In genomic region chr19:17112700-17113099, GRCh38 we compare ENCODE assay signal across 15 cellular contexts. TPM values are rescaled to one million over a fixed set of nuclear protein-coding genes. Genes with fewer than 3 reads are reported as not detected.
A peak's percentile ranks its signal among the peaks of the same experiment; 100 is the strongest.
DNase-seq lines count a peak whose midpoint lies in the region; ATAC-seq, FAIRE-seq and TF ChIP-seq lines count a peak whose summit lies in the region.
"Had no signal": no experiment of that assay in that cellular context is flagged by ENCODE, and none has a peak within 500 bp of the region (broad histone marks: within the 10 kb centered on the region; RNA-seq: fewer than 3 reads in every experiment).

No MANE protein-coding gene starts in this region.

- 0 out of 2 replicates have a peak overlapping the region, but pooled peaks have one; percentile 0 for H2BK12ac ChIP-seq in H1 (ENCODE audit: low read depth, low read length)

- no peak overlapping the region for H4K5ac ChIP-seq in H1 (ENCODE audit: insufficient read length, low read depth, low read length)

- H3K23ac ChIP-seq in H1 (ENCODE audit: insufficient read length), result no peak overlapping the region

- H3K4me1 ChIP-seq in BLaER1, result peaks cover 98% of the 10 kb centered on the region
- H3K4me1 ChIP-seq in HEK293 (ENCODE audit: control insufficient read depth, insufficient read depth, low read length), result peaks cover 8% of the 10 kb centered on the region; the same call in 1 of the 2 replicates
- peaks cover 5 to 18% (median 13%) of the 10 kb centered on the region in 4 experiments for H3K4me1 ChIP-seq in H1 (replicated peaks in 1 of 4; ENCODE audit: control insufficient read depth in 3 of 4, insufficient read depth in 4 of 4, low read length in 3 of 4)
- peaks cover 9% of the 10 kb centered on the region for H3K4me1 ChIP-seq in neural progenitor cell
- H3K4me1 ChIP-seq in testis, result peaks cover 37% of the 10 kb centered on the region

- H3K18ac ChIP-seq in H1 (ENCODE audit: extremely low read depth, low read length), result no peak overlapping the region

- TF ChIP-seq POLR2A in H1 (IDR thresholded peaks at IDR 0.05; ENCODE audit: control extremely low read depth in 1 of 2, low read depth in 2 of 2, low read length in 2 of 2), result no peak
- TF ChIP-seq POLR2A in testis (IDR thresholded peaks at IDR 0.05), result no peak

- H3K14ac ChIP-seq in H1 (ENCODE audit: insufficient read length), result no peak overlapping the region

- no peak overlapping the region for H2BK15ac ChIP-seq in H1 (ENCODE audit: low read length)

- CTCF ChIA-PET in HEK293 (lab: Yijun Ruan, JAX) (no interaction called here), H1 (lab: Charles Lee; ENCODE audit: partially characterized antibody) (interaction anchor here (1.2 kb wide), 1 partner anchor 47 kb away, joined by 3 read pairs; no protein-coding TSS in a partner anchor)

- H2BK20ac ChIP-seq in H1 (ENCODE audit: low read length), result no peak overlapping the region

- no peak for TF ChIP-seq EP300 in H1 (IDR thresholded peaks at IDR 0.05; ENCODE audit: borderline replicate concordance in 1 of 2, low read depth in 2 of 2, low read length in 2 of 2)

- H3K4me2 ChIP-seq in BLaER1 (peak overlapping the region; percentile 55), H1 (ENCODE audit: insufficient read depth in 1 of 2, low read depth in 2 of 2, low read length in 2 of 2) (no peak overlapping the region), neural progenitor cell (no peak overlapping the region)

- no peak overlapping the region for H3K56ac ChIP-seq in H1 (replicated peaks; ENCODE audit: insufficient read length, low read depth, low read length)

- peak overlapping the region; percentile 60; the same call in 1 of the 2 replicates for H2BK5ac ChIP-seq in H1 (ENCODE audit: low read depth, low read length)

- intact Hi-C loops in testis (cut with DNase I; ENCODE audit: low total_unique reads), result no loop called here

- H4K91ac ChIP-seq in H1 (replicated peaks; ENCODE audit: insufficient read length, low read length), result no peak overlapping the region

- H3K4ac ChIP-seq in H1 (replicated peaks; ENCODE audit: insufficient read length, low read depth, low read length), result no peak overlapping the region

- peaks cover 6% of the 10 kb centered on the region for H3F3A ChIP-seq in neural progenitor cell (ENCODE audit: low read depth)

- H2AK5ac ChIP-seq in H1 (ENCODE audit: low read depth, low read length), result peak overlapping the region; percentile 67; the same call in 1 of the 2 replicates

- H3K27ac ChIP-seq in BLaER1 (peak overlapping the region; percentile 44), HEK293 (ENCODE audit: extremely low read depth, low read depth, low read length) (no peak overlapping the region), H1 (ENCODE audit: low read depth, low read length) (no peak overlapping the region), neural progenitor cell (no peak overlapping the region), testis (no peak overlapping the region)
- H3K27ac ChIP-seq: pancreas had no signal

- H3K27me3 ChIP-seq in BLaER1 (no peaks in the 10 kb centered on the region), H1 (replicated peaks in 1 of 4; ENCODE audit: control insufficient read depth in 3 of 4, extremely low read depth in 1 of 4, insufficient read depth in 3 of 4, low read length in 3 of 4) (no peaks in the 10 kb centered on the region), neural progenitor cell (no peaks in the 10 kb centered on the region), testis (no peaks in the 10 kb centered on the region)
- H3K27me3 ChIP-seq: pancreas, tibial nerve had no signal

- H3K4me3 ChIP-seq in BLaER1, result no peak overlapping the region
- H3K4me3 ChIP-seq in HEK293 (ENCODE audit: low read depth, low read length), result no peak overlapping the region
- no peak overlapping the region for H3K4me3 ChIP-seq in H1 (ENCODE audit: extremely low read depth in 1 of 4, insufficient read depth in 2 of 4, low read depth in 3 of 4, low read length in 4 of 4)
- H3K4me3 ChIP-seq in neural progenitor cell, result no peak overlapping the region
- H3K4me3 ChIP-seq in foreskin fibroblast (ENCODE audit: low read depth in 1 of 2, low read length in 2 of 2), result no peak overlapping the region
- no peak overlapping the region for H3K4me3 ChIP-seq in testis
- H3K4me3 ChIP-seq: pancreas, tibial nerve had no signal

- TF ChIP-seq CTCF in HEK293 (tag by site-specific recombination; IDR thresholded peaks at IDR 0.05), result no peak
- TF ChIP-seq CTCF in H1 (IDR thresholded peaks at IDR 0.05; ENCODE audit: control extremely low read depth in 1 of 3, insufficient read depth in 1 of 3, low read depth in 1 of 3, low read length in 3 of 3), result no peak
- TF ChIP-seq CTCF in neural progenitor cell (IDR thresholded peaks at IDR 0.05), result no peak
- no peak for TF ChIP-seq CTCF in foreskin fibroblast (IDR thresholded peaks at IDR 0.05; ENCODE audit: low read depth, low read length)
- TF ChIP-seq CTCF in testis (IDR thresholded peaks at IDR 0.05), result no peak

- H4K8ac ChIP-seq in H1 (ENCODE audit: extremely low read depth, insufficient read depth, low read length), result no peak overlapping the region

- peaks cover 2% of the 10 kb centered on the region for H3K27me3 Mint-ChIP-seq in neural progenitor cell (ENCODE audit: insufficient read depth, low read depth)
- H3K27me3 Mint-ChIP-seq: T-cell had no signal

- no peaks in the 10 kb centered on the region for H3K9me3 Mint-ChIP-seq in neural progenitor cell
- H3K9me3 Mint-ChIP-seq: T-cell had no signal

- H4K20me1 ChIP-seq in BLaER1 (peaks cover 100% of the 10 kb centered on the region), H1 (replicated peaks in 1 of 2; ENCODE audit: control insufficient read depth in 1 of 2, insufficient read depth in 2 of 2, low read length in 2 of 2) (peaks cover 8 to 10% of the 10 kb centered on the region in 2 experiments), neural progenitor cell (ENCODE audit: low read depth) (peaks cover 24% of the 10 kb centered on the region)

- no peak for FAIRE-seq in H1 (lab: Jason Lieb, UNC)
- FAIRE-seq: pancreas had no signal

- POLR2A ChIA-PET in HEK293 (lab: Yijun Ruan, JAX) (no interaction called here), H1 (lab: Charles Lee; ENCODE audit: partially characterized antibody) (interaction anchor here (0.6 to 1.0 kb wide), 2 partner anchors 27 to 168 kb away, joined by 4 read pairs; no protein-coding TSS in a partner anchor)

- H3K27ac Mint-ChIP-seq in neural progenitor cell, result peak overlapping the region; percentile 26

- peaks cover 14% of the 10 kb centered on the region for H3K36me3 Mint-ChIP-seq in neural progenitor cell

- H3K23me2 ChIP-seq in H1 (ENCODE audit: low read depth, low read length), result peaks cover 2% of the 10 kb centered on the region; the same call in 1 of the 2 replicates

- no peaks in the 10 kb centered on the region for H3K79me2 ChIP-seq in H1 (ENCODE audit: control insufficient read depth in 1 of 2, insufficient read depth in 2 of 2, low read length in 2 of 2)
- no peaks in the 10 kb centered on the region for H3K79me2 ChIP-seq in neural progenitor cell (ENCODE audit: low read depth)

- DNase-seq in H1 (ENCODE audit: low read depth in 1 of 2, low spot score in 2 of 2) (no peak), neural progenitor cell (ENCODE audit: low spot score) (no peak), foreskin fibroblast (no peak), OCI-M1 (lab: John Stamatoyannopoulos, UW) (no peak), testis (no peak)
- DNase-seq: activated CD4-positive, CD25-positive, alpha-beta regulatory T cell treated with anti-CD3 and anti-CD28 coated beads, Interleukin-2, amount 50 U/mL, for 72 hours; activated T-cell treated with anti-CD3 and anti-CD28 coated beads, Interleukin-2, amount 50 U/mL, for 1 hour; KG1; pancreas; PC-3; T-cell had no signal

- no peak overlapping the region for H3K4me3 Mint-ChIP-seq in neural progenitor cell
- H3K4me3 Mint-ChIP-seq: T-cell had no signal

- H2BK120ac ChIP-seq in H1 (replicated peaks; ENCODE audit: low read depth, low read length), result no peak overlapping the region

- H3K36me3 ChIP-seq in BLaER1, result peaks cover 78% of the 10 kb centered on the region
- H3K36me3 ChIP-seq in HEK293 (ENCODE audit: control insufficient read depth in 2 of 2, insufficient read depth in 1 of 2, low read length in 2 of 2), result peaks cover 0 to 6% of the 10 kb centered on the region in 2 experiments; a peak in 2 of 3 replicates
- H3K36me3 ChIP-seq in H1 (ENCODE audit: control insufficient read depth in 2 of 4, insufficient read depth in 4 of 4, low read length in 3 of 4), result no peaks in the 10 kb centered on the region
- no peaks in the 10 kb centered on the region for H3K36me3 ChIP-seq in neural progenitor cell
- no peaks in the 10 kb centered on the region for H3K36me3 ChIP-seq in testis (ENCODE audit: low read depth, missing control alignments)
- H3K36me3 ChIP-seq: pancreas had no signal

- 81% methylated on average over 7 of the region's 7 CpGs; no CpG with 5 or more reads in 1 of the 2 experiments for WGBS in H1 (ENCODE audit: extremely low coverage in 1 of 2, insufficient coverage in 1 of 2, insufficient read length in 1 of 2, insufficient replicate concordance in 2 of 2, low coverage in 1 of 2, low lambda C conversion rate in 2 of 2, missing lambda C conversion rate in 1 of 2), 2 experiments
- WGBS in testis, 2 donors, result 61 to 67% methylated on average over 7 of the region's 7 CpGs

- H3K79me1 ChIP-seq in H1 (ENCODE audit: low read depth, low read length), result peaks cover 2% of the 10 kb centered on the region; the same call in 1 of the 2 replicates

- ATAC-seq in HG02623 (IDR thresholded peaks at IDR 0.05; ENCODE audit: unreplicated experiment), result no peak
- ATAC-seq: PC-3, T-cell had no signal

- peaks cover 18% of the 10 kb centered on the region for H3K4me1 Mint-ChIP-seq in neural progenitor cell

- peak overlapping the region; percentile 38; the same call in 1 of the 2 replicates for H3K9ac ChIP-seq in BLaER1
- H3K9ac ChIP-seq in H1 (replicated peaks in 1 of 4; ENCODE audit: extremely low read depth in 1 of 4, low read depth in 3 of 4, low read length in 3 of 4), result no peak overlapping the region
- H3K9ac ChIP-seq in neural progenitor cell, result no peak overlapping the region

- H3K9me3 ChIP-seq in BLaER1, result no peaks in the 10 kb centered on the region
- H3K9me3 ChIP-seq in HEK293 (ENCODE audit: control insufficient read depth, insufficient read depth, low read depth, low read length), result no peaks in the 10 kb centered on the region
- H3K9me3 ChIP-seq in H1 (ENCODE audit: insufficient read depth in 2 of 2, low read depth in 1 of 2, low read length in 1 of 2), result no peaks in the 10 kb centered on the region
- no peaks in the 10 kb centered on the region for H3K9me3 ChIP-seq in neural progenitor cell (ENCODE audit: low read depth)
- H3K9me3 ChIP-seq in testis, result no peaks in the 10 kb centered on the region
- H3K9me3 ChIP-seq: pancreas, tibial nerve had no signal

- no peak for TF ChIP-seq RAD21 in H1 (IDR thresholded peaks at IDR 0.05 in 1 of 2, conservative IDR thresholded peaks at IDR 0.05 in 1 of 2; ENCODE audit: low read depth in 2 of 2, low read length in 2 of 2)

- H2AFZ ChIP-seq in H1 (ENCODE audit: low read length) (no peak overlapping the region), neural progenitor cell (replicated peaks) (no peak overlapping the region)

RNA-seq across cellular contexts. Expression of gene MYO9B, which starts 37.1 kb away (rescaled TPM):
- total RNA-seq in H1 (2021; fragmentation: NEBNext Ultra II Directional; extraction: Animal tissue kit (Norgen Biotek cat#: 25700)), result 76.8 and 77.1 TPM in 2 replicates
- polyA plus RNA-seq in H1 (2011; rRNA removed), result 27.6 and 40.0 TPM in 2 replicates
- polyA plus RNA-seq in H1 (2011; cell fraction: cytosol; rRNA removed), result 26.7 TPM
- polyA plus RNA-seq in H1 (2011; cell fraction: nucleus; rRNA removed), result 102 TPM
- 43.2 to 61.2 TPM (median 54.2 TPM) in 4 replicates for polyA plus RNA-seq in H1 (2012, experiment 1 of 2)
- polyA plus RNA-seq in H1 (2012, experiment 2 of 2), result 37.9 TPM
- 33.9 TPM for polyA plus RNA-seq in H1 (2013, experiment 1 of 2)
- polyA plus RNA-seq in H1 (2013, experiment 2 of 2), result 30.2 TPM
- polyA minus RNA-seq in H1 (2011; rRNA and poly(A)+ RNA removed), result 51.3 and 52.3 TPM in 2 replicates
- 53.7 TPM for polyA minus RNA-seq in H1 (2011; cell fraction: cytosol; rRNA and poly(A)+ RNA removed)
- 45.4 TPM for polyA minus RNA-seq in H1 (2011; cell fraction: nucleus; rRNA and poly(A)+ RNA removed)
- 38.5 and 42.2 TPM in 2 replicates for total RNA-seq in neural progenitor cell (ENCODE audit: low replicate concordance)
- total RNA-seq in testis, result 100 to 1,000 TPM; 407 TPM
- polyA plus RNA-seq in testis (ENCODE audit: insufficient read depth, low read depth, low replicate concordance), result 121 TPM

RNA-seq across cellular contexts. Expression of gene HAUS8, which starts 37.4 kb away (rescaled TPM):
- 23.2 and 23.5 TPM in 2 replicates for total RNA-seq in H1 (2021; fragmentation: NEBNext Ultra II Directional; extraction: Animal tissue kit (Norgen Biotek cat#: 25700))
- 18.4 and 18.9 TPM in 2 replicates for polyA plus RNA-seq in H1 (2011; rRNA removed)
- 20.5 TPM for polyA plus RNA-seq in H1 (2011; cell fraction: cytosol; rRNA removed)
- polyA plus RNA-seq in H1 (2011; cell fraction: nucleus; rRNA removed), result 27.7 TPM
- 19.8 to 25.4 TPM (median 24.1 TPM) in 4 replicates for polyA plus RNA-seq in H1 (2012, experiment 1 of 2)
- 10.9 TPM for polyA plus RNA-seq in H1 (2012, experiment 2 of 2)
- polyA plus RNA-seq in H1 (2013, experiment 1 of 2), result 23.0 TPM
- 24.3 TPM for polyA plus RNA-seq in H1 (2013, experiment 2 of 2)
- polyA minus RNA-seq in H1 (2011; rRNA and poly(A)+ RNA removed), result 9.2 and 17.3 TPM in 2 replicates
- polyA minus RNA-seq in H1 (2011; cell fraction: cytosol; rRNA and poly(A)+ RNA removed), result 8.3 TPM
- 11.8 TPM for polyA minus RNA-seq in H1 (2011; cell fraction: nucleus; rRNA and poly(A)+ RNA removed)
- total RNA-seq in neural progenitor cell (ENCODE audit: low replicate concordance), result 15.6 and 16.3 TPM in 2 replicates
- total RNA-seq in testis, result 10 to 100 TPM; 20.0 to 23.5 TPM
- 29.7 TPM for polyA plus RNA-seq in testis (ENCODE audit: insufficient read depth, low read depth, low replicate concordance)
